ENCODE assay signal across 1 cellular context in the genomic region with DNA sequence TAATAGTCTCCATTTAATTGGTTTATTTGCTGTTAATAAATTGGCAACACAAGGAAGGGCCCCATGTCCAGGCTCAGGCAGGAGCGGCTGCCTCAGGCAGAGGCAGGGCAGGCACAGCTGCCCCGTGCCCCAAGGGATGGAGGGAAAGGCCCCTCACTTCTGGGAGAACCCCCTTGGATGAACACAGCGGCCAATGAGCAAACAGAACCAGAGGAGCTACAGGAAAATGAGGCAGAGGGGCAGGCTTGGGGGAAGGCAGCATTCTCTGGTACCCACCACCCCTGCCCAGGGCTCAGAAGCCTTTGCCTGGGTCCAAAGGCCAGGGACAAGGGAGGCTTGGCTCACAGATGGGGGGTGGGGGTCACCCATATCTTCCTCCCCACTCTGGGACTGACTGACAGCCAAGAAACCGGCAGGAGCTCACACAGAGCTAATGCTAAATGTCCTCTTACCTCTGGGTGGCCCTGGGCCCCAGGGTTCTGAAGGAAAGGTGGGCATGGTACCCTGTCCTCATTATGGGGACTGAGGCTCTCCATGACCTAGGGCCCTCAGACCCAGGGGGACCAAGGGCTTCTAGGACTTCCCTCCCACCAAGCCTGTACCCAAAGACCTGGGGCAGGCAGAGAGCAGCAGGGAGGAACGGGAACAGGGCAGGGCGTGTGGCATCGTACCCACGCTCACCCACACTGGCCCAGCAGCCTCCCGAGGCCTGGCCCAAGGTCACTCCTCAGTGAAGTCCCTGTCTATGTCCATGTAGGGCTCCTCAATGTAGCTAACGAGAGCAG.
TF ChIP-seq lines count a peak whose summit lies in the region.

No MANE protein-coding gene starts in this region.

TF ChIP-seq in HepG2, 621 proteins besides CTCF, POLR2A, EP300 and RAD21 (continued from another document):
- TF ChIP-seq, protein P1, sequence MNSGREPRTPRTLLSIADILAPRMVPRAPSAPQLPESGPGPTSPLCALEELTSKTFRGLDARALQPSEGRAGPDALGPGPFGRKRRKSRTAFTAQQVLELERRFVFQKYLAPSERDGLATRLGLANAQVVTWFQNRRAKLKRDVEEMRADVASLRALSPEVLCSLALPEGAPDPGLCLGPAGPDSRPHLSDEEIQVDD (CRISPR knock-in tag; IDR thresholded peaks at IDR 0.05; ENCODE audit: borderline replicate concordance) = 0 out of 2 replicates have a peak, but pooled peaks have one; percentile 53
- 0 out of 2 replicates have a peak, but pooled peaks have one; percentile 19 for TF ChIP-seq KDM5B (CRISPR knock-in tag; IDR thresholded peaks at IDR 0.05; ENCODE audit: borderline replicate concordance)
